ENCODE assay signal across 27 cellular contexts in genomic region chr17:55728361-55728760, GRCh38. TPM values are rescaled to one million over a fixed set of nuclear protein-coding genes. Genes with fewer than 3 reads are reported as not detected.
A peak's percentile ranks its signal among the peaks of the same experiment; 100 is the strongest.
DNase-seq lines count a peak whose midpoint lies in the region; ATAC-seq and TF ChIP-seq lines count a peak whose summit lies in the region.
"Had no signal": no experiment of that assay in that cellular context is flagged by ENCODE, and none has a peak within 500 bp of the region (broad histone marks: within the 10 kb centered on the region; RNA-seq: fewer than 3 reads in every experiment).

No MANE protein-coding gene starts in this region.

- TF ChIP-seq EP300 in esophagus muscularis mucosa (IDR thresholded peaks at IDR 0.05) (no peak), upper lobe of left lung (IDR thresholded peaks at IDR 0.05) (no peak)

- H3K9me3 ChIP-seq in left ventricle myocardium inferior (replicated peaks) (no peaks in the 10 kb centered on the region), esophagus muscularis mucosa (no peaks in the 10 kb centered on the region), trophoblast cell (ENCODE audit: insufficient read depth, low read depth, low read length) (no peaks in the 10 kb centered on the region), upper lobe of left lung (no peaks in the 10 kb centered on the region)

- no peak overlapping the region for H3K14ac ChIP-seq in trophoblast cell (ENCODE audit: low read length)

- 93% methylated on average over 3 of the region's 5 CpGs for WGBS in esophagus muscularis mucosa
- WGBS in trophoblast cell (ENCODE audit: extremely low coverage, insufficient coverage, insufficient read length), result no CpG with 5 or more reads among the region's 5 CpGs
- 67 to 75% methylated on average over 5 of the region's 5 CpGs for WGBS in upper lobe of left lung, 2 donors

- DNase-seq in left ventricle myocardium inferior, result no peak
- DNase-seq in left ventricle myocardium superior, result no peak
- DNase-seq in esophagus muscularis mucosa (ENCODE audit: extremely low spot score), result no peak
- no peak for DNase-seq in trophoblast cell
- no peak for DNase-seq in upper lobe of left lung
- DNase-seq in effector CD8-positive, alpha-beta T cell (lab: John Stamatoyannopoulos, UW), result no peak
- DNase-seq in putamen (ENCODE audit: low spot score), result no peak
- DNase-seq: activated CD4-positive, alpha-beta T cell treated with anti-CD3 and anti-CD28 coated beads for 48 hours; activated naive CD4-positive, alpha-beta T cell treated with Interleukin-2 at 50 U/mL for 16 hours; activated T-cell treated with anti-CD3 and anti-CD28 coated beads, Interleukin-2, amount 50 U/mL, for 48 hours; CD8-positive, alpha-beta memory T cell; cortex of kidney; endodermal cell; islet precursor cell; NCI-H1092 treated with DMSO at 0.1 percent for 48 hours; NCI-H1930; NCI-H748 treated with DMSO at 0.1 percent for 48 hours; occipital lobe; retina; RPMI8226; stimulated activated CD4-positive, alpha-beta T cell treated with anti-CD3 and anti-CD28 coated beads, Interleukin-12 subunit alpha, Interleukin-12 subunit beta, amount 100 ng/mL, for 4 hours; stimulated activated CD4-positive, alpha-beta T cell treated with anti-CD3 and anti-CD28 coated beads, Interleukin-4, amount 100 ng/mL, for 4 hours had no signal

- H3K4me2 ChIP-seq in trophoblast cell (ENCODE audit: low read length), result no peak overlapping the region

- H3K23ac ChIP-seq in trophoblast cell (ENCODE audit: low read length), result no peak overlapping the region

- H3K27me3 ChIP-seq in left ventricle myocardium inferior (ENCODE audit: low read depth), result no peaks in the 10 kb centered on the region
- no peaks in the 10 kb centered on the region for H3K27me3 ChIP-seq in esophagus muscularis mucosa
- H3K27me3 ChIP-seq in trophoblast cell (ENCODE audit: insufficient read depth, low read length), result no peaks in the 10 kb centered on the region
- no peaks in the 10 kb centered on the region for H3K27me3 ChIP-seq in upper lobe of left lung

- H4K91ac ChIP-seq in trophoblast cell (ENCODE audit: low read depth, low read length), result no peak overlapping the region

- intact Hi-C loops in left ventricle myocardium inferior (cut with micrococcal nuclease), result no loop called here
- intact Hi-C loops in left ventricle myocardium superior (cut with micrococcal nuclease), result no loop called here
- intact Hi-C loops in esophagus muscularis mucosa (cut with DNase I), result no loop called here

- no peak overlapping the region for H3K4ac ChIP-seq in trophoblast cell (ENCODE audit: low read depth, low read length)

- no peak overlapping the region for H3K9ac ChIP-seq in trophoblast cell (ENCODE audit: low read length)

- no peak overlapping the region for H2BK5ac ChIP-seq in trophoblast cell (ENCODE audit: low read depth, low read length, poor library complexity)

- H2AFZ ChIP-seq in trophoblast cell (ENCODE audit: insufficient read depth, low read length, poor library complexity), result peak overlapping the region; percentile 17

- H3K4me3 ChIP-seq in left ventricle myocardium inferior (peak overlapping the region; percentile 60), esophagus muscularis mucosa (no peak overlapping the region), trophoblast cell (ENCODE audit: low read depth, low read length) (no peak overlapping the region), upper lobe of left lung (peak overlapping the region in 3 of 4 donors; percentile 12 to 58 (median 50))
- H3K4me3 ChIP-seq: lung had no signal

- peak overlapping the region; percentile 93 for H3K27ac ChIP-seq in left ventricle myocardium inferior (replicated peaks)
- H3K27ac ChIP-seq in esophagus muscularis mucosa (replicated peaks in 1 of 4), result peak overlapping the region; percentile 15 to 66 (median 32)
- H3K27ac ChIP-seq in trophoblast cell (ENCODE audit: low read depth, low read length), result no peak overlapping the region
- peak overlapping the region; percentile 59 to 91 (median 86) for H3K27ac ChIP-seq in upper lobe of left lung

- H3K4me1 ChIP-seq in left ventricle myocardium inferior (peaks cover 92% of the 10 kb centered on the region), esophagus muscularis mucosa (peaks cover 24 to 84% (median 78%) of the 10 kb centered on the region in 4 donors), trophoblast cell (ENCODE audit: control insufficient read depth in 1 of 2, insufficient read depth in 2 of 2, low read length in 2 of 2) (peaks cover 3 to 6% of the 10 kb centered on the region in 2 experiments), upper lobe of left lung (peaks cover 5 to 18% (median 11%) of the 10 kb centered on the region in 4 donors)

- TF ChIP-seq CTCF in left ventricle myocardium inferior (IDR thresholded peaks at IDR 0.05; ENCODE audit: borderline replicate concordance) (no peak), esophagus muscularis mucosa (IDR thresholded peaks at IDR 0.05) (no peak), upper lobe of left lung (IDR thresholded peaks at IDR 0.05) (no peak)

- H3K79me2 ChIP-seq in trophoblast cell (ENCODE audit: control insufficient read depth, insufficient read depth, low read length, poor library complexity), result peaks cover 1% of the 10 kb centered on the region

- H2BK120ac ChIP-seq in trophoblast cell (ENCODE audit: insufficient read depth, low read length, poor library complexity), result no peak overlapping the region

- H2AK5ac ChIP-seq in trophoblast cell (ENCODE audit: low read length), result no peak overlapping the region

- H3K79me1 ChIP-seq in trophoblast cell (ENCODE audit: low read length), result no peaks in the 10 kb centered on the region

- H2BK12ac ChIP-seq in trophoblast cell (ENCODE audit: low read length), result no peak overlapping the region

- ATAC-seq in left ventricle myocardium superior, result no peak
- ATAC-seq in upper lobe of left lung (ENCODE audit: low FRiP score in 2 of 2), result no peak
- no peak for ATAC-seq in GM21723 (IDR thresholded peaks at IDR 0.05; ENCODE audit: unreplicated experiment)
- ATAC-seq: HepG2 had no signal

- H3K36me3 ChIP-seq in left ventricle myocardium inferior, result no peaks in the 10 kb centered on the region
- no peaks in the 10 kb centered on the region for H3K36me3 ChIP-seq in esophagus muscularis mucosa
- no peaks in the 10 kb centered on the region for H3K36me3 ChIP-seq in trophoblast cell (ENCODE audit: control insufficient read depth in 1 of 2, insufficient read depth in 2 of 2, low read length in 2 of 2)
- H3K36me3 ChIP-seq in upper lobe of left lung, result peaks cover 0 to 3% (median 0%) of the 10 kb centered on the region in 4 donors

- no peak for TF ChIP-seq POLR2A in esophagus muscularis mucosa (IDR thresholded peaks at IDR 0.05; ENCODE audit: low read depth)
- no peak for TF ChIP-seq POLR2A in upper lobe of left lung (IDR thresholded peaks at IDR 0.05)

- H4K8ac ChIP-seq in trophoblast cell (ENCODE audit: low read depth, low read length), result no peak overlapping the region

- no peak overlapping the region for H3K18ac ChIP-seq in trophoblast cell (ENCODE audit: low read length)

- no peak overlapping the region for H4K12ac ChIP-seq in trophoblast cell (ENCODE audit: low read depth, low read length)

RNA-seq across cellular contexts. Expression of gene TMEM100, which starts 5.7 kb away (rescaled TPM):
- total RNA-seq in left ventricle myocardium inferior (13.9 TPM), left ventricle myocardium superior (10.9 TPM), esophagus muscularis mucosa (1 to 10 TPM; 4.2 to 9.6 (median 9.5) TPM), upper lobe of left lung (100 to 1,000 TPM in 5 of 6 donors, 10 to 100 TPM in 1; 89.1 to 195 (median 142) TPM)
- polyA plus RNA-seq in trophoblast cell (2013), result 3.7 and 4.1 TPM in 2 replicates
- total RNA-seq: CD8-positive, alpha-beta memory T cell; G401; HepG2; T-helper 2 cell treated with Interferon-gamma antibody and Interleukin-4, amounts not matched to agents 100 ng/mL and 5 ng/mL, for 36 hours had no signal
- polyA plus RNA-seq: CD8-positive, alpha-beta memory T cell; HepG2 had no signal

RNA-seq across cellular contexts. Expression of gene PCTP, which starts 22.5 kb away (rescaled TPM):
- total RNA-seq in left ventricle myocardium inferior (19.6 TPM), left ventricle myocardium superior (22.2 TPM), esophagus muscularis mucosa (10 to 100 TPM; 11.2 to 17.4 (median 11.8) TPM), upper lobe of left lung (10 to 100 TPM; 13.6 to 28.3 (median 21.9) TPM)
- 22.6 TPM in 2 replicates for polyA plus RNA-seq in trophoblast cell (2013)

Comparison
In these comparisons a context has a peak if more than half of its experiments do, and no peak if none do; other contexts are left out.
1. H3K4me3 ChIP-seq: peak in left ventricle myocardium inferior (single experiment) and upper lobe of left lung (3 of 4); none in esophagus muscularis mucosa (0 of 4) and trophoblast cell (single experiment).